In genomic region chr10:43843331-43844101, GRCh38 we compare ENCODE assay signal across 10 cellular contexts.
DNase-seq lines count a peak whose midpoint lies in the region; ATAC-seq and TF ChIP-seq lines count a peak whose summit lies in the region.
"Had no signal": no experiment of that assay in that cellular context is flagged by ENCODE, and none has a peak within 500 bp of the region (broad histone marks: within the 10 kb centered on the region; RNA-seq: fewer than 3 reads in every experiment).

No MANE protein-coding gene starts in this region.

- TF ChIP-seq POLR2A in gastrocnemius medialis (IDR thresholded peaks at IDR 0.05) = no peak

- no peaks in the 10 kb centered on the region for H3K4me1 ChIP-seq in gastrocnemius medialis
- H3K4me1 ChIP-seq: testis had no signal

- peaks cover 20% of the 10 kb centered on the region for H3K4me1 Mint-ChIP-seq in activated CD8-positive, alpha-beta T cell treated with anti-CD3 and anti-CD28 coated beads for 36 hours (ENCODE audit: low read depth)
- H3K4me1 Mint-ChIP-seq: neural crest cell had no signal

- no peaks in the 10 kb centered on the region for H3K9me3 Mint-ChIP-seq in activated CD8-positive, alpha-beta T cell treated with anti-CD3 and anti-CD28 coated beads for 36 hours

- no peaks in the 10 kb centered on the region for H3K27me3 Mint-ChIP-seq in activated CD8-positive, alpha-beta T cell treated with anti-CD3 and anti-CD28 coated beads for 36 hours

- peak; percentile 45 for ATAC-seq in activated CD8-positive, alpha-beta T cell treated with anti-CD3 and anti-CD28 coated beads for 36 hours
- ATAC-seq in gastrocnemius medialis (peak; percentile 57 to 72), GM21390 (IDR thresholded peaks at IDR 0.05; ENCODE audit: unreplicated experiment) (no peak), HG02588 (IDR thresholded peaks at IDR 0.05; ENCODE audit: unreplicated experiment) (no peak)

- H3K27ac Mint-ChIP-seq in activated CD8-positive, alpha-beta T cell treated with anti-CD3 and anti-CD28 coated beads for 36 hours = no peak overlapping the region

- POLR2A ChIA-PET in activated CD8-positive, alpha-beta T cell treated with anti-CD3 and anti-CD28 coated beads for 36 hours (lab: Charles Lee) = no interaction called here

- H3K4me3 ChIP-seq in gastrocnemius medialis = no peak overlapping the region
- H3K4me3 ChIP-seq: testis had no signal

- H3K4me3 Mint-ChIP-seq in activated CD8-positive, alpha-beta T cell treated with anti-CD3 and anti-CD28 coated beads for 36 hours = no peak overlapping the region
- H3K4me3 Mint-ChIP-seq: neural crest cell had no signal

- peaks cover 2% of the 10 kb centered on the region for H3K36me3 Mint-ChIP-seq in activated CD8-positive, alpha-beta T cell treated with anti-CD3 and anti-CD28 coated beads for 36 hours (ENCODE audit: low read depth)

- CTCF ChIA-PET in activated CD8-positive, alpha-beta T cell treated with anti-CD3 and anti-CD28 coated beads for 36 hours (lab: Charles Lee) = no interaction called here

- intact Hi-C loops in activated CD8-positive, alpha-beta T cell treated with anti-CD3 and anti-CD28 coated beads for 36 hours (cut with micrococcal nuclease) = no loop called here
- intact Hi-C loops in gastrocnemius medialis (cut with DNase I; ENCODE audit: low total_unique reads) = no loop called here

- in situ Hi-C loops in gastrocnemius medialis (cut with MboI; ENCODE audit: low sequenced_read_pairs in 4 of 4) = no loop called here

- no peaks in the 10 kb centered on the region for H3K27me3 ChIP-seq in gastrocnemius medialis
- H3K27me3 ChIP-seq: testis had no signal

- DNase-seq in EL (peak; percentile 93), glomerular visceral epithelial cell (ENCODE audit: extremely low spot score) (peak; percentile 59), gastrocnemius medialis (peak; percentile 50 to 62), hippocampal formation (lab: John Stamatoyannopoulos, UW) (no peak)
- peak; percentile 27 for DNase-seq in activated CD8-positive, alpha-beta T cell treated with anti-CD3 and anti-CD28 coated beads for 36 hours
- DNase-seq in activated CD8-positive, alpha-beta memory T cell treated with anti-CD3 and anti-CD28 coated beads, Interleukin-2, amount 50 U/mL, for 4 hours = no peak
- DNase-seq: testis had no signal

- TF ChIP-seq CTCF in activated CD8-positive, alpha-beta T cell treated with anti-CD3 and anti-CD28 coated beads for 36 hours (IDR thresholded peaks at IDR 0.05) = no peak
- no peak for TF ChIP-seq CTCF in gastrocnemius medialis (IDR thresholded peaks at IDR 0.05 in 4 of 5, conservative IDR thresholded peaks at IDR 0.05 in 1 of 5)

- no peaks in the 10 kb centered on the region for H3K9me3 ChIP-seq in gastrocnemius medialis
- H3K9me3 ChIP-seq: testis had no signal

- H3K36me3 ChIP-seq in gastrocnemius medialis = no peaks in the 10 kb centered on the region

- H3K27ac ChIP-seq in gastrocnemius medialis = peak overlapping the region; percentile 0 to 39 (median 35)
- H3K27ac ChIP-seq: testis had no signal

Comparison
In these comparisons a context has a peak if more than half of its experiments do, and no peak if none do; other contexts are left out.
1. DNase-seq: peak in EL (single experiment), activated CD8-positive, alpha-beta T cell treated with anti-CD3 and anti-CD28 coated beads for 36 hours (single experiment), glomerular visceral epithelial cell (single experiment) and gastrocnemius medialis (2 of 2); none in activated CD8-positive, alpha-beta memory T cell treated with anti-CD3 and anti-CD28 coated beads, Interleukin-2, amount 50 U/mL, for 4 hours (single experiment) and hippocampal formation (0 of 2).
2. ATAC-seq: peak in activated CD8-positive, alpha-beta T cell treated with anti-CD3 and anti-CD28 coated beads for 36 hours (single experiment) and gastrocnemius medialis (2 of 2); none in GM21390 (single experiment) and HG02588 (single experiment).